ENCODE assay signal across 9 cellular contexts in genomic region chr14:51006781-51007211, GRCh38.
A peak's percentile ranks its signal among the peaks of the same experiment; 100 is the strongest.
DNase-seq lines count a peak whose midpoint lies in the region; ATAC-seq and TF ChIP-seq lines count a peak whose summit lies in the region.
"Had no signal": no experiment of that assay in that cellular context is flagged by ENCODE, and none has a peak within 500 bp of the region (broad histone marks: within the 10 kb centered on the region; RNA-seq: fewer than 3 reads in every experiment).

No MANE protein-coding gene starts in this region.

- TF ChIP-seq POLR2A in NB4 (IDR thresholded peaks at IDR 0.05; ENCODE audit: extremely low read depth, insufficient read length) = no peak
- TF ChIP-seq POLR2A in ovary (IDR thresholded peaks at IDR 0.05) = no peak

- no peaks in the 10 kb centered on the region for H3K9me3 ChIP-seq in ovary

- TF ChIP-seq EP300 in ovary (IDR thresholded peaks at IDR 0.05) = no peak

- no peaks in the 10 kb centered on the region for H3K36me3 Mint-ChIP-seq in type B pancreatic cell
- H3K36me3 Mint-ChIP-seq: activated naive CD8-positive, alpha-beta T cell had no signal

- no peak overlapping the region for H3K27ac Mint-ChIP-seq in type B pancreatic cell
- H3K27ac Mint-ChIP-seq: activated naive CD8-positive, alpha-beta T cell had no signal

- no peak for ATAC-seq in GM19023 (IDR thresholded peaks at IDR 0.05; ENCODE audit: unreplicated experiment)

- no peaks in the 10 kb centered on the region for H3K4me1 ChIP-seq in ovary (ENCODE audit: insufficient read depth)

- H3K4me3 Mint-ChIP-seq in type B pancreatic cell = no peak overlapping the region
- H3K4me3 Mint-ChIP-seq: activated naive CD8-positive, alpha-beta T cell had no signal

- DNase-seq in AG09319 (ENCODE audit: extremely low read depth, low read depth) = peak; percentile 63
- peak; percentile 91 for DNase-seq in NB4 (ENCODE audit: low read depth)
- DNase-seq in cerebellar cortex (ENCODE audit: low spot score) = peak; percentile 98
- DNase-seq in midbrain (lab: John Stamatoyannopoulos, UW) = peak; percentile 78
- no peak for DNase-seq in stimulated activated CD4-positive, alpha-beta T cell treated with anti-CD3 and anti-CD28 coated beads, Interleukin-2, amount 100 ng/mL, for 48 hours
- no peak for DNase-seq in ovary
- no peak for DNase-seq in type B pancreatic cell (ENCODE audit: extremely low spot score, unreplicated experiment)

- H3K4me3 ChIP-seq in NB4 (ENCODE audit: low read depth, low read length) (no peak overlapping the region), ovary (no peak overlapping the region)

- H3K4me1 Mint-ChIP-seq in type B pancreatic cell (ENCODE audit: unreplicated experiment) = peaks cover 20% of the 10 kb centered on the region

- H3K27me3 Mint-ChIP-seq in type B pancreatic cell = peaks cover 2% of the 10 kb centered on the region
- H3K27me3 Mint-ChIP-seq: activated naive CD8-positive, alpha-beta T cell had no signal

- no peaks in the 10 kb centered on the region for H3K9me3 Mint-ChIP-seq in type B pancreatic cell

- TF ChIP-seq CTCF in AG09319 (IDR thresholded peaks at IDR 0.05; ENCODE audit: low read depth, low read length) (no peak), NB4 (IDR thresholded peaks at IDR 0.05; ENCODE audit: low read depth, low read length) (no peak), ovary (IDR thresholded peaks at IDR 0.05) (no peak), type B pancreatic cell (conservative IDR thresholded peaks at IDR 0.05) (no peak)

- WGBS in ovary, 3 donors = 69 to 74% (median 70%) methylated on average over 4 of the region's 4 CpGs

- H3K27ac ChIP-seq in ovary = no peak overlapping the region

- intact Hi-C loops in ovary (cut with DNase I) = no loop called here

- no peaks in the 10 kb centered on the region for H3K36me3 ChIP-seq in ovary

- H3K27me3 ChIP-seq in ovary = no peaks in the 10 kb centered on the region

Comparison
In these comparisons a context has a peak if more than half of its experiments do, and no peak if none do; other contexts are left out.
1. DNase-seq: peak in AG09319 (single experiment), NB4 (single experiment), cerebellar cortex (single experiment) and midbrain (single experiment); none in stimulated activated CD4-positive, alpha-beta T cell treated with anti-CD3 and anti-CD28 coated beads, Interleukin-2, amount 100 ng/mL, for 48 hours (0 of 2), ovary (0 of 5) and type B pancreatic cell (single experiment).